ENCODE assay signal across 1 cellular context in the genomic region with DNA sequence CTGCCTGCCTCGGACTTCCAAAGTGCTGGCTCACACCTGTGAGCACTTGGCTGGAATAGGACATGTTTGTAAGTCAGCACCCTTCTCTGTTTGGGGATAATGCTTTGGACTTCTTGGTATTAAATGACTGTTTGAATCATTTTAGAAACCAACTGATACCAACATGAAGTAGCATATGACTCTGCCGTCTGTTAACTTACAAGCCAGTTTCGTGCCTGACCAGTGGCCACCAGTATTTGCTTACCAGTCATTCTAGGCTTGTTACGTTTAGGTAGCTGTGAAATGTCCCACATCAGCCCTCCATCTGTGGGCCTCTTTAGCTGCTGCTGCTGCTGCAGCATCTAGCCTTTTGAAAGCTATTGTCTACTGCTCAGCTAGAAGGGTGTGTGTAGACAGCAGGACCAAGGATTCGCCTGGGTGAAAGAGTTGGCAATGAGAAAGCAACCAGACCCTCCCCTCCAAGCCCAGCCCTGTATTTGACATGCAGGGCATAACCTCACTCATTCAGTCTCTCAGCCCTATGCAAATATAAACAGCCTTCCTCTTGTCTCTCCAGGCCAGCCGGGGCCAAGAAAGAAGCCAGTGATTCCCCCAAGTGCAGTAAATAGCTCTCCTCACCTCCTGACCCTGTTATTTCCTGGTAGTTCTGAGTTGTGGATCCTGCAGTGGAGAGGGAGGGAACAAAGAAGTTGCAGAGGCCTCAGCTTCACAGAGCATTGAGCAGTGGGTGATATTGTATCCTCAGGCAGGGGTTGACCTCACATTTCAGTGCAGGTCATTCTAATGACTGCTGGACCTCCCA.
TF ChIP-seq lines count a peak whose summit lies in the region.

No MANE protein-coding gene starts in this region.

TF ChIP-seq in GM12878, 131 proteins besides CTCF, POLR2A, EP300 and RAD21 (continued from another document):
- TF ChIP-seq, protein P1, sequence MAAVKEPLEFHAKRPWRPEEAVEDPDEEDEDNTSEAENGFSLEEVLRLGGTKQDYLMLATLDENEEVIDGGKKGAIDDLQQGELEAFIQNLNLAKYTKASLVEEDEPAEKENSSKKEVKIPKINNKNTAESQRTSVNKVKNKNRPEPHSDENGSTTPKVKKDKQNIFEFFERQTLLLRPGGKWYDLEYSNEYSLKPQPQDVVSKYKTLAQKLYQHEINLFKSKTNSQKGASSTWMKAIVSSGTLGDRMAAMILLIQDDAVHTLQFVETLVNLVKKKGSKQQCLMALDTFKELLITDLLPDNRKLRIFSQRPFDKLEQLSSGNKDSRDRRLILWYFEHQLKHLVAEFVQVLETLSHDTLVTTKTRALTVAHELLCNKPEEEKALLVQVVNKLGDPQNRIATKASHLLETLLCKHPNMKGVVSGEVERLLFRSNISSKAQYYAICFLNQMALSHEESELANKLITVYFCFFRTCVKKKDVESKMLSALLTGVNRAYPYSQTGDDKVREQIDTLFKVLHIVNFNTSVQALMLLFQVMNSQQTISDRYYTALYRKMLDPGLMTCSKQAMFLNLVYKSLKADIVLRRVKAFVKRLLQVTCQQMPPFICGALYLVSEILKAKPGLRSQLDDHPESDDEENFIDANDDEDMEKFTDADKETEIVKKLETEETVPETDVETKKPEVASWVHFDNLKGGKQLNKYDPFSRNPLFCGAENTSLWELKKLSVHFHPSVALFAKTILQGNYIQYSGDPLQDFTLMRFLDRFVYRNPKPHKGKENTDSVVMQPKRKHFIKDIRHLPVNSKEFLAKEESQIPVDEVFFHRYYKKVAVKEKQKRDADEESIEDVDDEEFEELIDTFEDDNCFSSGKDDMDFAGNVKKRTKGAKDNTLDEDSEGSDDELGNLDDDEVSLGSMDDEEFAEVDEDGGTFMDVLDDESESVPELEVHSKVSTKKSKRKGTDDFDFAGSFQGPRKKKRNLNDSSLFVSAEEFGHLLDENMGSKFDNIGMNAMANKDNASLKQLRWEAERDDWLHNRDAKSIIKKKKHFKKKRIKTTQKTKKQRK (IDR thresholded peaks at IDR 0.05; ENCODE audit: low read depth, low read length), result no peak
- peak; percentile 62; the same call in 1 of the 2 replicates for TF ChIP-seq BCL11A (IDR thresholded peaks at IDR 0.05; ENCODE audit: low read depth, low read length)
- TF ChIP-seq CBX3 (IDR thresholded peaks at IDR 0.05; ENCODE audit: borderline replicate concordance, low read depth), result no peak
- TF ChIP-seq, protein P2, sequence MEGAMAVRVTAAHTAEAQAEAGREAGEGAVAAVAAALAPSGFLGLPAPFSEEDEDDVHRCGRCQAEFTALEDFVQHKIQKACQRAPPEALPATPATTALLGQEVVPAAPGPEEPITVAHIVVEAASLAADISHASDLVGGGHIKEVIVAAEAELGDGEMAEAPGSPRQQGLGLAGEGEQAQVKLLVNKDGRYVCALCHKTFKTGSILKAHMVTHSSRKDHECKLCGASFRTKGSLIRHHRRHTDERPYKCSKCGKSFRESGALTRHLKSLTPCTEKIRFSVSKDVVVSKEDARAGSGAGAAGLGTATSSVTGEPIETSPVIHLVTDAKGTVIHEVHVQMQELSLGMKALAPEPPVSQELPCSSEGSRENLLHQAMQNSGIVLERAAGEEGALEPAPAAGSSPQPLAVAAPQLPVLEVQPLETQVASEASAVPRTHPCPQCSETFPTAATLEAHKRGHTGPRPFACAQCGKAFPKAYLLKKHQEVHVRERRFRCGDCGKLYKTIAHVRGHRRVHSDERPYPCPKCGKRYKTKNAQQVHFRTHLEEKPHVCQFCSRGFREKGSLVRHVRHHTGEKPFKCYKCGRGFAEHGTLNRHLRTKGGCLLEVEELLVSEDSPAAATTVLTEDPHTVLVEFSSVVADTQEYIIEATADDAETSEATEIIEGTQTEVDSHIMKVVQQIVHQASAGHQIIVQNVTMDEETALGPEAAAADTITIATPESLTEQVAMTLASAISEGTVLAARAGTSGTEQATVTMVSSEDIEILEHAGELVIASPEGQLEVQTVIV (IDR thresholded peaks at IDR 0.05; ENCODE audit: borderline replicate concordance, partially characterized antibody), result no peak
- TF ChIP-seq JUNB (IDR thresholded peaks at IDR 0.05), result peak; percentile 51; the same call in 1 of the 2 replicates
- no peak for TF ChIP-seq ASH2L (IDR thresholded peaks at IDR 0.05; ENCODE audit: borderline replicate concordance, low read depth)
- TF ChIP-seq CBFB (IDR thresholded peaks at IDR 0.05; ENCODE audit: low read depth), result peak; percentile 59; the same call in 1 of the 2 replicates
- TF ChIP-seq POU2F2 (IDR thresholded peaks at IDR 0.05; ENCODE audit: borderline replicate concordance, low read depth, low read length), result peak; percentile 89; the same call in 2 of the 3 replicates
- 0 out of 2 replicates have a peak, but pooled peaks have one; percentile 25 for TF ChIP-seq MEF2A (IDR thresholded peaks at IDR 0.05; ENCODE audit: insufficient read depth, low read depth, low read length)
- peak; percentile 21; the same call in 1 of the 2 replicates for TF ChIP-seq MXI1 (IDR thresholded peaks at IDR 0.05; ENCODE audit: low read depth, low read length)
- TF ChIP-seq CBX5 (IDR thresholded peaks at IDR 0.05; ENCODE audit: low read depth), result no peak
